ENCODE assay signal across 12 cellular contexts in genomic region chr18:36769611-36770314, GRCh38. TPM values are rescaled to one million over a fixed set of nuclear protein-coding genes. Genes with fewer than 3 reads are reported as not detected.
A peak's percentile ranks its signal among the peaks of the same experiment; 100 is the strongest.
DNase-seq lines count a peak whose midpoint lies in the region; ATAC-seq, FAIRE-seq and TF ChIP-seq lines count a peak whose summit lies in the region.
"Had no signal": no experiment of that assay in that cellular context is flagged by ENCODE, and none has a peak within 500 bp of the region (broad histone marks: within the 10 kb centered on the region; RNA-seq: fewer than 3 reads in every experiment).

No MANE protein-coding gene starts in this region.

- H3K36me3 ChIP-seq in IMR-90 (ENCODE audit: control insufficient read depth, insufficient read depth, low read length) (0 out of 2 replicates have a peak, but pooled peaks cover 2% of the 10 kb centered on the region), bronchial epithelial cell (ENCODE audit: control insufficient read depth, insufficient read depth, low read length) (peaks cover 4% of the 10 kb centered on the region), neuronal stem cell (replicated peaks in 1 of 2; ENCODE audit: control insufficient read depth in 2 of 2, insufficient read depth in 2 of 2, low read length in 2 of 2) (peaks cover 15 to 76% of the 10 kb centered on the region in 2 donors)

- 0 out of 2 replicates have a peak, but pooled peaks have one; percentile 8 for TF ChIP-seq CTCF in IMR-90 (conservative IDR thresholded peaks at IDR 0.05; ENCODE audit: low read depth, low read length)
- peak; percentile 31 for TF ChIP-seq CTCF in bronchial epithelial cell (IDR thresholded peaks at IDR 0.05; ENCODE audit: insufficient read depth, low read length, severe bottlenecking)

- no peak overlapping the region for H3K4me3 ChIP-seq in IMR-90 (ENCODE audit: insufficient read depth, low read depth, low read length)
- no peak overlapping the region for H3K4me3 ChIP-seq in bronchial epithelial cell (ENCODE audit: low read depth, low read length)
- no peak overlapping the region for H3K4me3 ChIP-seq in neuronal stem cell (ENCODE audit: low read length in 2 of 2)
- H3K4me3 ChIP-seq: dorsolateral prefrontal cortex had no signal

- ATAC-seq in IMR-90 (ENCODE audit: low read depth), result no peak
- no peak for ATAC-seq in HG03432 (IDR thresholded peaks at IDR 0.05; ENCODE audit: unreplicated experiment)
- no peak for ATAC-seq in effector memory CD8-positive, alpha-beta T cell (replicated peaks)

- H3K9me1 ChIP-seq in IMR-90 (ENCODE audit: insufficient read depth, low read length), result peaks cover 17% of the 10 kb centered on the region

- H3K27ac ChIP-seq in IMR-90 (ENCODE audit: insufficient read depth, low read length) (no peak overlapping the region), neuronal stem cell (replicated peaks; ENCODE audit: low read length) (no peak overlapping the region)
- H3K27ac ChIP-seq: dorsolateral prefrontal cortex had no signal

- H3K4me2 ChIP-seq in IMR-90 (ENCODE audit: low read depth, low read length) (no peak overlapping the region), neuronal stem cell (ENCODE audit: insufficient read depth, low read length, poor library complexity, severe bottlenecking) (no peak overlapping the region)

- H3K4me1 Mint-ChIP-seq in effector memory CD8-positive, alpha-beta T cell (ENCODE audit: low read depth in 2 of 2), result peaks cover 8 to 10% of the 10 kb centered on the region in 2 donors

- H3K18ac ChIP-seq in IMR-90 (ENCODE audit: low read depth, low read length) (no peak overlapping the region), neuronal stem cell (ENCODE audit: low read length) (no peak overlapping the region)

- H3K79me1 ChIP-seq in IMR-90 (ENCODE audit: low read depth in 1 of 2, low read length in 2 of 2) (no peaks in the 10 kb centered on the region), neuronal stem cell (ENCODE audit: low read depth, low read length) (no peaks in the 10 kb centered on the region)

- H4K91ac ChIP-seq in IMR-90 (ENCODE audit: insufficient read depth, low read depth, low read length), result no peak overlapping the region
- H4K91ac ChIP-seq in neuronal stem cell (ENCODE audit: low read depth, low read length, poor library complexity), result no peak overlapping the region

- H2BK120ac ChIP-seq in IMR-90 (ENCODE audit: low read depth, low read length) (no peak overlapping the region), neuronal stem cell (ENCODE audit: low read depth, low read length) (no peak overlapping the region)

- in situ Hi-C loops in IMR-90 (cut with MboI; ENCODE audit: low sequenced_read_pairs), result no loop called here

- H3K27me3 ChIP-seq in IMR-90 (ENCODE audit: control insufficient read depth, insufficient read depth, low read length) (no peaks in the 10 kb centered on the region), bronchial epithelial cell (ENCODE audit: control insufficient read depth, insufficient read depth, low read length) (no peaks in the 10 kb centered on the region), neuronal stem cell (ENCODE audit: control insufficient read depth in 3 of 3, insufficient read depth in 3 of 3, low read depth in 1 of 3, low read length in 3 of 3) (no peaks in the 10 kb centered on the region)
- H3K27me3 ChIP-seq: dorsolateral prefrontal cortex had no signal

- TF ChIP-seq POLR2A in IMR-90 (IDR thresholded peaks at IDR 0.05; ENCODE audit: low read depth, low read length), result no peak

- H2BK5ac ChIP-seq in IMR-90 (ENCODE audit: low read depth, low read length, poor library complexity, severe bottlenecking) (no peak overlapping the region), neuronal stem cell (ENCODE audit: low read length) (no peak overlapping the region)

- no peak for TF ChIP-seq RAD21 in IMR-90 (IDR thresholded peaks at IDR 0.05; ENCODE audit: low read length)

- no peak overlapping the region for H3K9ac ChIP-seq in IMR-90 (ENCODE audit: low read depth, low read length)
- no peak overlapping the region for H3K9ac ChIP-seq in neuronal stem cell (ENCODE audit: low read depth, low read length, poor library complexity)

- H3K4me3 Mint-ChIP-seq in effector memory CD8-positive, alpha-beta T cell, result no peak overlapping the region
- H3K4me3 Mint-ChIP-seq: activated CD4-positive, alpha-beta T cell treated with anti-CD3 and anti-CD28 coated beads, Interleukin-2, amount 10 ng/mL, durations not matched to agents 7 days and 5 days; naive B cell had no signal

- DNase-seq in NCI-H2227 (lab: John Stamatoyannopoulos, UW; ENCODE audit: unreplicated experiment) (peak; percentile 3), NCI-H2227 treated with DMSO at 0.1 percent for 48 hours (lab: John Stamatoyannopoulos, UW) (no peak), IMR-90 (no peak), bronchial epithelial cell (ENCODE audit: low read depth) (no peak), neuronal stem cell (ENCODE audit: low spot score) (peak; percentile 3), CD1c-positive myeloid dendritic cell (ENCODE audit: extremely low spot score) (no peak)
- no peak for DNase-seq in effector memory CD8-positive, alpha-beta T cell
- DNase-seq: activated CD4-positive, alpha-beta T cell treated with anti-CD3 and anti-CD28 coated beads, Interleukin-2, amount 10 ng/mL, durations not matched to agents 7 days and 5 days; dorsolateral prefrontal cortex; naive B cell; NCI-H1048 had no signal

- H3K56ac ChIP-seq in IMR-90 (ENCODE audit: extremely low read depth, insufficient read depth, low read length), result no peak overlapping the region

- dilution Hi-C loops in IMR-90 (cut with HindIII; ENCODE audit: low sequenced_read_pairs, unreplicated experiment), result no loop called here

- H3K14ac ChIP-seq in IMR-90 (replicated peaks; ENCODE audit: low read depth, low read length), result 0 out of 2 replicates have a peak overlapping the region, but pooled peaks have one; percentile 21
- H3K14ac ChIP-seq in neuronal stem cell (ENCODE audit: low read length), result no peak overlapping the region

- H2BK12ac ChIP-seq in neuronal stem cell (ENCODE audit: low read length), result no peak overlapping the region

- H3K9me3 Mint-ChIP-seq in effector memory CD8-positive, alpha-beta T cell, result no peaks in the 10 kb centered on the region
- H3K9me3 Mint-ChIP-seq: activated CD4-positive, alpha-beta T cell treated with anti-CD3 and anti-CD28 coated beads, Interleukin-2, amount 10 ng/mL, durations not matched to agents 7 days and 5 days; naive B cell had no signal

- CTCF ChIA-PET in IMR-90 (lab: Yijun Ruan, JAX), result no interaction called here

- intact Hi-C loops in IMR-90 (cut with micrococcal nuclease), result no loop called here

- H2AFZ ChIP-seq in IMR-90 (replicated peaks; ENCODE audit: low read length, poor library complexity) (peak overlapping the region; percentile 25), neuronal stem cell (ENCODE audit: low read length) (no peak overlapping the region)

- H2BK20ac ChIP-seq in IMR-90 (ENCODE audit: low read depth, low read length), result no peak overlapping the region; the same call in 1 of the 2 replicates

- H3K4me1 ChIP-seq in IMR-90 (ENCODE audit: control insufficient read depth, insufficient read depth, low read length) (peaks cover 14% of the 10 kb centered on the region), neuronal stem cell (ENCODE audit: control insufficient read depth in 2 of 2, insufficient read depth in 1 of 2, low read depth in 1 of 2, low read length in 2 of 2) (peaks cover 0 to 3% of the 10 kb centered on the region in 2 donors)

- H3K23ac ChIP-seq in IMR-90 (ENCODE audit: low read depth, low read length) (no peak overlapping the region), neuronal stem cell (ENCODE audit: low read depth, low read length, poor library complexity) (no peak overlapping the region)

- BruUV-seq in IMR-90 (replicated peaks; lab: Mats Ljungman, UMichigan), result no TSS peak

- H4K8ac ChIP-seq in IMR-90 (ENCODE audit: low read depth in 2 of 2, low read length in 2 of 2) (no peak overlapping the region), neuronal stem cell (ENCODE audit: low read depth, low read length) (no peak overlapping the region)

- H3K4ac ChIP-seq in IMR-90 (ENCODE audit: low read depth, low read length) (no peak overlapping the region), neuronal stem cell (ENCODE audit: low read length) (no peak overlapping the region)

- POLR2A ChIA-PET in IMR-90 (lab: Charles Lee; ENCODE audit: unreplicated experiment), result no interaction called here

- H3K36me3 Mint-ChIP-seq in effector memory CD8-positive, alpha-beta T cell (ENCODE audit: insufficient read depth), result no peaks in the 10 kb centered on the region
- H3K36me3 Mint-ChIP-seq: naive B cell had no signal

- H3K27ac Mint-ChIP-seq in effector memory CD8-positive, alpha-beta T cell, result no peak overlapping the region
- H3K27ac Mint-ChIP-seq: activated CD4-positive, alpha-beta T cell treated with anti-CD3 and anti-CD28 coated beads, Interleukin-2, amount 10 ng/mL, durations not matched to agents 7 days and 5 days; naive B cell had no signal

- no peak overlapping the region for H2AK9ac ChIP-seq in IMR-90 (replicated peaks; ENCODE audit: low read depth, low read length, poor library complexity)

- no peak overlapping the region for H4K5ac ChIP-seq in IMR-90 (ENCODE audit: low read depth, low read length)

- H2BK15ac ChIP-seq in IMR-90 (ENCODE audit: low read depth, low read length) (no peak overlapping the region), neuronal stem cell (ENCODE audit: low read length) (no peak overlapping the region)

- H2AK5ac ChIP-seq in IMR-90 (ENCODE audit: low read depth, low read length), result no peak overlapping the region; the same call in 1 of the 2 replicates
- no peak overlapping the region for H2AK5ac ChIP-seq in neuronal stem cell (ENCODE audit: low read depth, low read length)

- no peaks in the 10 kb centered on the region for H4K20me1 ChIP-seq in IMR-90 (ENCODE audit: insufficient read depth, low read length)

- no peaks in the 10 kb centered on the region for H3K9me3 ChIP-seq in IMR-90 (ENCODE audit: control insufficient read depth, insufficient read depth, low read length)
- H3K9me3 ChIP-seq in neuronal stem cell (replicated peaks in 1 of 2; ENCODE audit: control insufficient read depth in 2 of 2, insufficient read depth in 1 of 2, low read depth in 1 of 2, low read length in 2 of 2), result peaks cover 0 to 9% of the 10 kb centered on the region in 2 donors

- no CpG with 5 or more reads among the region's 6 CpGs for WGBS in IMR-90 (ENCODE audit: extremely low coverage in 2 of 2, insufficient read length in 1 of 2), 2 experiments
- no CpG with 5 or more reads among the region's 6 CpGs for WGBS in neuronal stem cell (ENCODE audit: extremely low coverage in 2 of 2, insufficient read length in 2 of 2, insufficient replicate concordance in 1 of 2), 2 donors

- H3K27me3 Mint-ChIP-seq in effector memory CD8-positive, alpha-beta T cell, result peaks cover 0 to 11% of the 10 kb centered on the region in 2 donors
- H3K27me3 Mint-ChIP-seq: activated CD4-positive, alpha-beta T cell treated with anti-CD3 and anti-CD28 coated beads, Interleukin-2, amount 10 ng/mL, durations not matched to agents 7 days and 5 days; naive B cell had no signal

- FAIRE-seq in bronchial epithelial cell (lab: Jason Lieb, UNC), result peak; percentile 55

RNA-seq across cellular contexts. Expression of gene TPGS2, which starts 59.0 kb away (rescaled TPM):
- 151 and 201 TPM in 2 replicates for total RNA-seq in IMR-90 (2012; rRNA removed)
- polyA plus RNA-seq in IMR-90 (2012; rRNA removed), result 272 and 294 TPM in 2 replicates
- 136 and 173 TPM in 2 replicates for polyA plus RNA-seq in IMR-90 (2012; cell fraction: cytosol; rRNA removed)
- 41.7 and 85.9 TPM in 2 replicates for polyA plus RNA-seq in IMR-90 (2012; cell fraction: nucleus; rRNA removed; ENCODE audit: low replicate concordance)
- 67.1 and 77.1 TPM in 2 replicates for total RNA-seq in bronchial epithelial cell
- polyA plus RNA-seq in neuronal stem cell (2013, experiment 1 of 2), result 215 TPM
- 213 TPM for polyA plus RNA-seq in neuronal stem cell (2013, experiment 2 of 2)

RNA-seq across cellular contexts. Expression of gene KIAA1328, which starts 59.2 kb away (rescaled TPM):
- 7.0 and 7.2 TPM in 2 replicates for total RNA-seq in IMR-90 (2012; rRNA removed)
- 2.3 and 2.4 TPM in 2 replicates for polyA plus RNA-seq in IMR-90 (2012; rRNA removed)
- 0.57 and 1.0 TPM in 2 replicates for polyA plus RNA-seq in IMR-90 (2012; cell fraction: cytosol; rRNA removed)
- 1.5 and 8.7 TPM in 2 replicates for polyA plus RNA-seq in IMR-90 (2012; cell fraction: nucleus; rRNA removed; ENCODE audit: low replicate concordance)
- total RNA-seq in bronchial epithelial cell, result 5.4 and 5.8 TPM in 2 replicates
- polyA plus RNA-seq in neuronal stem cell (2013, experiment 1 of 2), result 6.0 TPM
- 6.5 TPM for polyA plus RNA-seq in neuronal stem cell (2013, experiment 2 of 2)

Comparison
In these comparisons a context has a peak if more than half of its experiments do, and no peak if none do; other contexts are left out.
1. DNase-seq: peak in NCI-H2227 (single experiment) and neuronal stem cell (single experiment); none in NCI-H2227 treated with DMSO at 0.1 percent for 48 hours (single experiment), IMR-90 (single experiment), bronchial epithelial cell (single experiment), CD1c-positive myeloid dendritic cell (single experiment) and effector memory CD8-positive, alpha-beta T cell (0 of 3).